Comparison of ENCODE assay signal across 8 cellular contexts in the genomic region with DNA sequence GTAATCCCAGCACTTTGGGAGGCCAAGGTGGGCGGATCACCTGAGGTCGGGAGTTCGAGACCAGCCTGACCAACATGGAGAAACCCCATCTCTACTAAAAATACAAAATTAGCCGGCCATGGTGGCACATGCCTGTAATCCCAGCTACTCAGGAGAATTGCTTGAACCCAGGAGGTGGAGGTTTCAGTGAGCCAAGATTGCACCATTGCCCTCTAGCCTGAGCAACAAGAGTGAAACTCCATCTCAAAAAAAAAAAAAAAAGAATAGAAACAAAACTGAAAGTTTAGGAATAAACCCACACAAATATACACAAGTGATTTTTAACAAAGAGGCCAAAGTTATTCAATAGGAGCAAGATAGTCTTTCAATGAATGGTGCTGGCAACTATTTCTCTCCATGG. TPM values are rescaled to one million over a fixed set of nuclear protein-coding genes. Genes with fewer than 3 reads are reported as not detected.
DNase-seq lines count a peak whose midpoint lies in the region; ATAC-seq and TF ChIP-seq lines count a peak whose summit lies in the region.
"Not testable (repeated sequence)": the region's sequence is repeated elsewhere in the genome, so short reads cannot be mapped to it uniquely, and the experiment has no call there.

No MANE protein-coding gene starts in this region.

- H2BK20ac ChIP-seq in H9 (ENCODE audit: low read depth, low read length, poor library complexity, severe bottlenecking): not testable (repeated sequence)

- not testable (repeated sequence) for H3K9me3 Mint-ChIP-seq in H9; T-helper 2 cell treated with Interferon-gamma antibody and Interleukin-4, amounts not matched to agents 5 μg/mL and 100 μg/mL, for 36 hours; activated T-cell treated with anti-CD3 and anti-CD28 coated beads, Interleukin-2, amount 50 U/mL, for 24 hours; activated naive CD8-positive, alpha-beta T cell treated with anti-CD3 and anti-CD28 coated beads for 36 hours; central memory CD8-positive, alpha-beta T cell; immature natural killer cell; natural killer cell; type B pancreatic cell

- H4K8ac ChIP-seq in H9 (replicated peaks; ENCODE audit: insufficient read length, low read depth, low read length): not testable (repeated sequence)

- H3K9ac ChIP-seq in H9 (ENCODE audit: extremely low read depth, insufficient read length, low read length): not testable (repeated sequence)

- H4K91ac ChIP-seq in H9 (ENCODE audit: insufficient read length, low read depth, low read length): not testable (repeated sequence)

- not testable (repeated sequence) for H3K4me1 Mint-ChIP-seq in H9; type B pancreatic cell (ENCODE audit: unreplicated experiment)
- peaks cover 23% of the 10 kb centered on the region for H3K4me1 Mint-ChIP-seq in T-helper 2 cell treated with Interferon-gamma antibody and Interleukin-4, amounts not matched to agents 5 μg/mL and 100 μg/mL, for 36 hours (ENCODE audit: low read depth)
- H3K4me1 Mint-ChIP-seq in activated T-cell treated with anti-CD3 and anti-CD28 coated beads, Interleukin-2, amount 50 U/mL, for 24 hours (ENCODE audit: low read depth): peaks cover 54% of the 10 kb centered on the region
- H3K4me1 Mint-ChIP-seq in activated naive CD8-positive, alpha-beta T cell treated with anti-CD3 and anti-CD28 coated beads for 36 hours: peaks cover 41% of the 10 kb centered on the region
- peaks cover 55% of the 10 kb centered on the region for H3K4me1 Mint-ChIP-seq in central memory CD8-positive, alpha-beta T cell
- H3K4me1 Mint-ChIP-seq in immature natural killer cell (peaks cover 47 to 76% of the 10 kb centered on the region in 2 donors), natural killer cell (peaks cover 50 to 54% of the 10 kb centered on the region in 2 donors)

- not testable (repeated sequence) for H3T11ph ChIP-seq in H9 (ENCODE audit: low read length)

- not testable (repeated sequence) for H3K4me1 ChIP-seq in H9 (ENCODE audit: insufficient read depth, low read length)

- not testable (repeated sequence) for H2BK120ac ChIP-seq in H9 (ENCODE audit: low read depth, low read length, poor library complexity, severe bottlenecking)

- not testable (repeated sequence) for H3K4me2 ChIP-seq in H9 (ENCODE audit: insufficient read depth, insufficient read length, low read length)

- not testable (repeated sequence) for H3K9me3 ChIP-seq in H9 (ENCODE audit: control insufficient read depth, low read depth, low read length)

- H3K27me3 ChIP-seq in H9 (ENCODE audit: insufficient read depth, low read length): not testable (repeated sequence)

- not testable (repeated sequence) for H2BK5ac ChIP-seq in H9 (ENCODE audit: insufficient read length, low read length)

- no CpG with 5 or more reads among the region's 4 CpGs for WGBS in H9 (ENCODE audit: extremely low coverage, insufficient read length, low lambda C conversion rate)

- H2AK5ac ChIP-seq in H9 (ENCODE audit: insufficient read length, low read length): not testable (repeated sequence)

- H2BK12ac ChIP-seq in H9 (ENCODE audit: insufficient read length, low read depth, low read length): not testable (repeated sequence)

- H2AFZ ChIP-seq in H9 (ENCODE audit: low read length): not testable (repeated sequence)

- DNase-seq in H9; T-helper 2 cell treated with Interferon-gamma antibody and Interleukin-4, amounts not matched to agents 5 μg/mL and 100 μg/mL, for 36 hours (ENCODE audit: low spot score); activated T-cell treated with anti-CD3 and anti-CD28 coated beads, Interleukin-2, amount 50 U/mL, for 24 hours; activated naive CD8-positive, alpha-beta T cell treated with anti-CD3 and anti-CD28 coated beads for 36 hours; central memory CD8-positive, alpha-beta T cell (ENCODE audit: low spot score in 2 of 2); immature natural killer cell; natural killer cell; type B pancreatic cell (ENCODE audit: extremely low spot score, unreplicated experiment): not testable (repeated sequence)

- H3K18ac ChIP-seq in H9 (ENCODE audit: insufficient read length, low read depth, low read length): not testable (repeated sequence)

- not testable (repeated sequence) for H3K23me2 ChIP-seq in H9 (ENCODE audit: insufficient read length, low read depth, low read length, poor library complexity, severe bottlenecking)

- H3K4ac ChIP-seq in H9 (ENCODE audit: low read depth, low read length): not testable (repeated sequence)

- H3K56ac ChIP-seq in H9 (ENCODE audit: insufficient read length, low read depth, low read length): not testable (repeated sequence)

- H4K20me1 ChIP-seq in H9 (ENCODE audit: control insufficient read depth, insufficient read depth, insufficient read length): not testable (repeated sequence)

- H3K36me3 Mint-ChIP-seq in H9 (ENCODE audit: insufficient read depth in 1 of 3, low read depth in 3 of 3): peaks cover 13 to 29% (median 20%) of the 10 kb centered on the region in 3 experiments; a peak in 6 of 7 replicates
- peaks cover 24% of the 10 kb centered on the region for H3K36me3 Mint-ChIP-seq in T-helper 2 cell treated with Interferon-gamma antibody and Interleukin-4, amounts not matched to agents 5 μg/mL and 100 μg/mL, for 36 hours (ENCODE audit: low read depth)
- peaks cover 59% of the 10 kb centered on the region for H3K36me3 Mint-ChIP-seq in activated T-cell treated with anti-CD3 and anti-CD28 coated beads, Interleukin-2, amount 50 U/mL, for 24 hours (ENCODE audit: low read depth)
- H3K36me3 Mint-ChIP-seq in activated naive CD8-positive, alpha-beta T cell treated with anti-CD3 and anti-CD28 coated beads for 36 hours: peaks cover 17% of the 10 kb centered on the region
- peaks cover 25% of the 10 kb centered on the region for H3K36me3 Mint-ChIP-seq in central memory CD8-positive, alpha-beta T cell (ENCODE audit: insufficient read depth)
- peaks cover 3 to 20% (median 10%) of the 10 kb centered on the region in 3 donors for H3K36me3 Mint-ChIP-seq in immature natural killer cell
- H3K36me3 Mint-ChIP-seq in natural killer cell: not testable (repeated sequence)
- H3K36me3 Mint-ChIP-seq in type B pancreatic cell: peaks cover 23% of the 10 kb centered on the region

- H3K79me1 ChIP-seq in H9 (ENCODE audit: insufficient read depth, low read depth, low read length, poor library complexity, severe bottlenecking): peaks cover 17% of the 10 kb centered on the region

- not testable (repeated sequence) for H2BK15ac ChIP-seq in H9 (ENCODE audit: low read depth, low read length)

- H3K27ac ChIP-seq in H9 (ENCODE audit: insufficient read length, low read depth, low read length): not testable (repeated sequence)

- H3K79me2 ChIP-seq in H9 (ENCODE audit: insufficient read depth, low read length): not testable (repeated sequence)

- not testable (repeated sequence) for H3K14ac ChIP-seq in H9 (ENCODE audit: insufficient read depth, low read length)

- H3K27ac Mint-ChIP-seq in H9: peak overlapping the region; percentile 28 to 81 (median 31); a peak in 2 of 7 replicates
- peak overlapping the region; percentile 64 for H3K27ac Mint-ChIP-seq in T-helper 2 cell treated with Interferon-gamma antibody and Interleukin-4, amounts not matched to agents 5 μg/mL and 100 μg/mL, for 36 hours
- H3K27ac Mint-ChIP-seq in activated T-cell treated with anti-CD3 and anti-CD28 coated beads, Interleukin-2, amount 50 U/mL, for 24 hours: peak overlapping the region; percentile 71
- peak overlapping the region; percentile 39 for H3K27ac Mint-ChIP-seq in activated naive CD8-positive, alpha-beta T cell treated with anti-CD3 and anti-CD28 coated beads for 36 hours
- H3K27ac Mint-ChIP-seq in central memory CD8-positive, alpha-beta T cell (ENCODE audit: low read depth): peak overlapping the region; percentile 55
- peak overlapping the region; percentile 18 to 79 (median 58) for H3K27ac Mint-ChIP-seq in immature natural killer cell
- peak overlapping the region; percentile 67 to 72 for H3K27ac Mint-ChIP-seq in natural killer cell
- peak overlapping the region; percentile 46 for H3K27ac Mint-ChIP-seq in type B pancreatic cell

- H4K5ac ChIP-seq in H9 (ENCODE audit: insufficient read length, low read depth, low read length): not testable (repeated sequence)

- not testable (repeated sequence) for TF ChIP-seq CTCF in H9 (conservative IDR thresholded peaks at IDR 0.05); natural killer cell (IDR thresholded peaks at IDR 0.05); type B pancreatic cell (conservative IDR thresholded peaks at IDR 0.05)

- H3K27me3 Mint-ChIP-seq in H9 (ENCODE audit: low read depth); T-helper 2 cell treated with Interferon-gamma antibody and Interleukin-4, amounts not matched to agents 5 μg/mL and 100 μg/mL, for 36 hours (ENCODE audit: low read depth); activated T-cell treated with anti-CD3 and anti-CD28 coated beads, Interleukin-2, amount 50 U/mL, for 24 hours; activated naive CD8-positive, alpha-beta T cell treated with anti-CD3 and anti-CD28 coated beads for 36 hours; central memory CD8-positive, alpha-beta T cell; immature natural killer cell (ENCODE audit: low read depth in 3 of 3); natural killer cell (ENCODE audit: low read depth in 2 of 2); type B pancreatic cell: not testable (repeated sequence)

- not testable (repeated sequence) for H3K4me3 Mint-ChIP-seq in H9; activated T-cell treated with anti-CD3 and anti-CD28 coated beads, Interleukin-2, amount 50 U/mL, for 24 hours; activated naive CD8-positive, alpha-beta T cell treated with anti-CD3 and anti-CD28 coated beads for 36 hours; central memory CD8-positive, alpha-beta T cell; type B pancreatic cell
- peak overlapping the region; percentile 47 for H3K4me3 Mint-ChIP-seq in T-helper 2 cell treated with Interferon-gamma antibody and Interleukin-4, amounts not matched to agents 5 μg/mL and 100 μg/mL, for 36 hours
- H3K4me3 Mint-ChIP-seq in immature natural killer cell (peak overlapping the region in 4 of 5 donors; percentile 23 to 66 (median 32)), natural killer cell (peak overlapping the region; percentile 7)

- not testable (repeated sequence) for H3K23ac ChIP-seq in H9 (ENCODE audit: insufficient read length, low read depth, low read length)

- ATAC-seq in central memory CD8-positive, alpha-beta T cell (replicated peaks; ENCODE audit: extremely low read depth, poor library complexity, severe bottlenecking): not testable (repeated sequence)
- ATAC-seq in natural killer cell: peak in 1 of 3 donors; percentile 25

- intact Hi-C loops in natural killer cell (cut with micrococcal nuclease): not testable (repeated sequence)

RNA-seq across cellular contexts. Expression of a gene that starts 18.4 kb away (rescaled TPM):
- total RNA-seq in H9 (2021) (79.2 and 83.1 TPM in 2 replicates), natural killer cell (100 to 1,000 TPM; 176 to 212 (median 188) TPM), type B pancreatic cell (ENCODE audit: low replicate concordance) (90.5 and 115 TPM in 2 replicates)
- total RNA-seq in activated naive CD8-positive, alpha-beta T cell treated with anti-CD3 and anti-CD28 coated beads for 36 hours: 10 to 100 TPM; 59.1 to 62.2 TPM
- polyA plus RNA-seq in immature natural killer cell: 10 to 100 TPM in 1 of 3 donors, 1 to 10 TPM in 2; 5.2 to 24.4 (median 5.2) TPM

RNA-seq across cellular contexts. Expression of a gene that starts 55.5 kb away (rescaled TPM):
- total RNA-seq in H9 (2021): 30.1 and 30.3 TPM in 2 replicates
- 10 to 100 TPM; 13.4 to 15.3 TPM for total RNA-seq in activated naive CD8-positive, alpha-beta T cell treated with anti-CD3 and anti-CD28 coated beads for 36 hours
- 10 to 100 TPM in 1 of 3 donors, 1 to 10 TPM in 2; 9.6 to 18.6 (median 9.8) TPM for polyA plus RNA-seq in immature natural killer cell
- total RNA-seq in natural killer cell: 10 to 100 TPM; 59.7 to 66.9 (median 59.8) TPM
- 27.8 and 29.0 TPM in 2 replicates for total RNA-seq in type B pancreatic cell (ENCODE audit: low replicate concordance)
